ENCODE assay signal across 26 cellular contexts in genomic region chr10:130025326-130025725, GRCh38.
"Had no signal": no experiment of that assay in that cellular context is flagged by ENCODE, and none has a peak within 500 bp of the region (broad histone marks: within the 10 kb centered on the region; RNA-seq: fewer than 3 reads in every experiment).

No MANE protein-coding gene starts in this region.

- H3K27me3 ChIP-seq: pancreas, suprapubic skin, upper lobe of right lung had no signal

- H3K4me3 ChIP-seq: left lung, lower lobe of right lung, mucosa of descending colon, pancreas, prostate gland, skin epidermis, spleen, suprapubic skin, thoracic aorta, tibial artery, upper lobe of right lung had no signal

- H3K27ac ChIP-seq: left lung, lower lobe of right lung, pancreas, prostate gland, skin epidermis, spleen, suprapubic skin, thoracic aorta, tibial artery, upper lobe of right lung had no signal

- H3K9me3 Mint-ChIP-seq: naive thymus-derived CD4-positive, alpha-beta T cell; natural killer cell treated with Interleukin-12 subunit alpha and Interleukin-12 subunit beta and Interleukin-15 and Interleukin-18, amount 100 ng/mL, for 72 hours; stimulated activated effector memory CD8-positive, alpha-beta T cell treated with anti-CD3 and anti-CD28 coated beads, Interleukin-12 subunit alpha, Interleukin-12 subunit beta, amount 100 ng/mL, for 72 hours; stimulated activated naive CD8-positive, alpha-beta T cell treated with anti-CD3 and anti-CD28 coated beads, Interleukin-15, Interleukin-2, amounts not matched to agents 100 ng/mL and 50 ng/mL, for 24 hours had no signal

- H3K36me3 ChIP-seq: left lung, lower lobe of right lung, pancreas, prostate gland, spleen, suprapubic skin, thoracic aorta, tibial artery, upper lobe of right lung had no signal

- H3K36me3 Mint-ChIP-seq: naive thymus-derived CD4-positive, alpha-beta T cell; natural killer cell treated with Interleukin-12 subunit alpha and Interleukin-12 subunit beta and Interleukin-15 and Interleukin-18, amount 100 ng/mL, for 72 hours; stimulated activated effector memory CD8-positive, alpha-beta T cell treated with anti-CD3 and anti-CD28 coated beads, Interleukin-12 subunit alpha, Interleukin-12 subunit beta, amount 100 ng/mL, for 72 hours had no signal

- H3K27ac Mint-ChIP-seq: naive thymus-derived CD4-positive, alpha-beta T cell; natural killer cell treated with Interleukin-12 subunit alpha and Interleukin-12 subunit beta and Interleukin-15 and Interleukin-18, amount 100 ng/mL, for 72 hours; stimulated activated effector memory CD8-positive, alpha-beta T cell treated with anti-CD3 and anti-CD28 coated beads, Interleukin-12 subunit alpha, Interleukin-12 subunit beta, amount 100 ng/mL, for 72 hours; stimulated activated naive CD8-positive, alpha-beta T cell treated with anti-CD3 and anti-CD28 coated beads, Interleukin-15, Interleukin-2, amounts not matched to agents 100 ng/mL and 50 ng/mL, for 24 hours had no signal

- H3K4me1 ChIP-seq: left lung, lower lobe of right lung, pancreas, prostate gland, spleen, tibial artery, upper lobe of right lung had no signal

- H3K27me3 Mint-ChIP-seq: natural killer cell treated with Interleukin-12 subunit alpha and Interleukin-12 subunit beta and Interleukin-15 and Interleukin-18, amount 100 ng/mL, for 72 hours; stimulated activated naive CD8-positive, alpha-beta T cell treated with anti-CD3 and anti-CD28 coated beads, Interleukin-15, Interleukin-2, amounts not matched to agents 100 ng/mL and 50 ng/mL, for 24 hours had no signal

- H3K4me3 Mint-ChIP-seq: naive thymus-derived CD4-positive, alpha-beta T cell; natural killer cell treated with Interleukin-12 subunit alpha and Interleukin-12 subunit beta and Interleukin-15 and Interleukin-18, amount 100 ng/mL, for 72 hours; stimulated activated effector memory CD8-positive, alpha-beta T cell treated with anti-CD3 and anti-CD28 coated beads, Interleukin-12 subunit alpha, Interleukin-12 subunit beta, amount 100 ng/mL, for 72 hours; stimulated activated naive CD8-positive, alpha-beta T cell treated with anti-CD3 and anti-CD28 coated beads, Interleukin-15, Interleukin-2, amounts not matched to agents 100 ng/mL and 50 ng/mL, for 24 hours had no signal

- H3K4me1 Mint-ChIP-seq: stimulated activated effector memory CD8-positive, alpha-beta T cell treated with anti-CD3 and anti-CD28 coated beads, Interleukin-12 subunit alpha, Interleukin-12 subunit beta, amount 100 ng/mL, for 72 hours had no signal

- FAIRE-seq: keratinocyte, pancreas, urothelium cell line had no signal

- H3K9me3 ChIP-seq: left lung, lower lobe of right lung, mucosa of descending colon, pancreas, prostate gland, spleen, suprapubic skin, thoracic aorta, tibial artery, upper lobe of right lung had no signal

- DNase-seq: hippocampal formation; left colon; left lung; lower lobe of right lung; mesendoderm; midbrain; mucosa of descending colon; naive thymus-derived CD4-positive, alpha-beta T cell; pancreas; retina; right cardiac atrium; stimulated activated CD4-positive, alpha-beta T cell treated with anti-CD3 and anti-CD28 coated beads, Interleukin-4, amount 100 ng/mL, for 24 hours; stimulated activated naive CD4-positive, alpha-beta T cell; trophoblast cell; upper lobe of right lung had no signal
